ENCODE assay signal across 1 cellular context in genomic region chr12:33438890-33439586, GRCh38.
TF ChIP-seq lines count a peak whose summit lies in the region.

No MANE protein-coding gene starts in this region.

TF ChIP-seq in H1, 55 proteins besides CTCF, POLR2A, EP300 and RAD21 (continued from another document):
- TF ChIP-seq ATF2 (IDR thresholded peaks at IDR 0.05; ENCODE audit: low read length) (no peak), ZNF274 (IDR thresholded peaks at IDR 0.05; ENCODE audit: borderline replicate concordance, extremely low read depth, low read length) (no peak), PHF8 (conservative IDR thresholded peaks at IDR 0.05; ENCODE audit: low read depth, low read length) (no peak), NANOG (IDR thresholded peaks at IDR 0.05; ENCODE audit: insufficient read depth, low read depth, low read length, poor library complexity, severe bottlenecking) (no peak), TEAD4 (IDR thresholded peaks at IDR 0.05; ENCODE audit: low read depth, low read length) (peak; percentile 11; the same call in 1 of the 2 replicates), ASH2L (IDR thresholded peaks at IDR 0.05; ENCODE audit: low read length) (peak; percentile 85), CHD1 (IDR thresholded peaks at IDR 0.05; ENCODE audit: low read depth, low read length) (no peak), SP4 (IDR thresholded peaks at IDR 0.05; ENCODE audit: low read length) (no peak), MAFK (IDR thresholded peaks at IDR 0.05; ENCODE audit: low read depth, low read length) (no peak), SP1 (IDR thresholded peaks at IDR 0.05; ENCODE audit: low read depth, low read length) (no peak), SRF (IDR thresholded peaks at IDR 0.05; ENCODE audit: low read depth, low read length) (no peak), BCL11A (IDR thresholded peaks at IDR 0.05; ENCODE audit: low read depth in 2 of 2, low read length in 2 of 2) (no peak), E2F6 (IDR thresholded peaks at IDR 0.05) (peak; percentile 96), KDM4A (IDR thresholded peaks at IDR 0.05; ENCODE audit: low read depth, low read length, severe bottlenecking) (peak; percentile 95), EZH2 (IDR thresholded peaks at IDR 0.05; ENCODE audit: low read depth, low read length, severe bottlenecking) (peak; percentile 78), RNF2 (IDR thresholded peaks at IDR 0.05; ENCODE audit: borderline replicate concordance, low read depth, low read length, missing control alignments, poor library complexity, severe bottlenecking) (peak; percentile 24), RXRA (IDR thresholded peaks at IDR 0.05; ENCODE audit: insufficient read depth, low read depth, low read length) (no peak), POLR2AphosphoS5 (IDR thresholded peaks at IDR 0.05; ENCODE audit: low read depth, low read length) (no peak), SIRT6 (IDR thresholded peaks at IDR 0.05; ENCODE audit: low read length) (no peak), GABPA (IDR thresholded peaks at IDR 0.05; ENCODE audit: borderline replicate concordance, insufficient read depth, low read length) (no peak), TAF1 (IDR thresholded peaks at IDR 0.05; ENCODE audit: low read depth, low read length) (peak; percentile 30; the same call in 1 of the 2 replicates), NRF1 (IDR thresholded peaks at IDR 0.05; ENCODE audit: low read depth, low read length) (no peak), TBP (IDR thresholded peaks at IDR 0.05; ENCODE audit: low read depth, low read length) (no peak), KDM5A (IDR thresholded peaks at IDR 0.05; ENCODE audit: low read length) (no peak), RBBP5 (IDR thresholded peaks at IDR 0.05; ENCODE audit: borderline replicate concordance, low read depth, low read length) (peak; percentile 87), HDAC6 (IDR thresholded peaks at IDR 0.05; ENCODE audit: low read depth, low read length) (no peak), ATF3 (IDR thresholded peaks at IDR 0.05; ENCODE audit: insufficient read depth, low read depth, low read length) (no peak), SAP30 (IDR thresholded peaks at IDR 0.05; ENCODE audit: insufficient read depth, insufficient replicate concordance, low read length) (no peak), CEBPB (IDR thresholded peaks at IDR 0.05; ENCODE audit: low read depth, low read length) (no peak), TAF7 (optimal IDR thresholded peaks at IDR 0.05; ENCODE audit: borderline replicate concordance, low read depth, low read length) (peak; percentile 33), CHD2 (IDR thresholded peaks at IDR 0.05; ENCODE audit: low read length) (no peak), MAX (IDR thresholded peaks at IDR 0.05) (peak; percentile 83), USF2 (IDR thresholded peaks at IDR 0.05; ENCODE audit: low read length) (no peak), KDM1A (IDR thresholded peaks at IDR 0.05; ENCODE audit: borderline replicate concordance, low read length) (no peak), EGR1 (IDR thresholded peaks at IDR 0.05; ENCODE audit: borderline replicate concordance, low read depth, low read length) (0 out of 2 replicates have a peak, but pooled peaks have one; percentile 20), SIX5 (IDR thresholded peaks at IDR 0.05; ENCODE audit: low read depth, low read length) (no peak), CTBP2 (IDR thresholded peaks at IDR 0.05; ENCODE audit: borderline replicate concordance, insufficient read depth, insufficient read length, low read length) (no peak), CREB1 (IDR thresholded peaks at IDR 0.05) (no peak), SUZ12 (IDR thresholded peaks at IDR 0.05; ENCODE audit: low read length) (peak; percentile 80), GTF2F1 (IDR thresholded peaks at IDR 0.05; ENCODE audit: borderline replicate concordance, low read depth, low read length) (no peak), CBX8 (IDR thresholded peaks at IDR 0.05; ENCODE audit: borderline replicate concordance, low read depth, low read length) (no peak)
TF ChIP-seq in H1: peak in this region for 13.
